ENCODE assay signal across 1 cellular context in genomic region chr5:125012727-125013451, GRCh38.
TF ChIP-seq lines count a peak whose summit lies in the region.

No MANE protein-coding gene starts in this region.

TF ChIP-seq in HEK293T, 16 proteins besides CTCF, POLR2A, EP300 and RAD21:
- no peak for TF ChIP-seq LEF1 (IDR thresholded peaks at IDR 0.05; ENCODE audit: borderline replicate concordance)
- no peak for TF ChIP-seq BHLHE40 (IDR thresholded peaks at IDR 0.05; ENCODE audit: borderline replicate concordance)
- no peak for TF ChIP-seq FOXM1 (IDR thresholded peaks at IDR 0.05; ENCODE audit: borderline replicate concordance)
- no peak for TF ChIP-seq L3MBTL2 (conservative IDR thresholded peaks at IDR 0.05)
- no peak for TF ChIP-seq SP1 (IDR thresholded peaks at IDR 0.05)
- TF ChIP-seq HDGF (IDR thresholded peaks at IDR 0.05; ENCODE audit: borderline replicate concordance), result no peak
- TF ChIP-seq FOXK2 (IDR thresholded peaks at IDR 0.05), result no peak
- no peak for TF ChIP-seq NFRKB (IDR thresholded peaks at IDR 0.05)
- no peak for TF ChIP-seq ZNF384 (IDR thresholded peaks at IDR 0.05)
- no peak for TF ChIP-seq CTBP1 (IDR thresholded peaks at IDR 0.05; ENCODE audit: borderline replicate concordance)
- TF ChIP-seq ARNT (IDR thresholded peaks at IDR 0.05), result no peak
- TF ChIP-seq ELF4 (IDR thresholded peaks at IDR 0.05), result no peak
